ENCODE assay signal across 19 cellular contexts in genomic region chr2:144419218-144419617, GRCh38.
"Had no signal": no experiment of that assay in that cellular context is flagged by ENCODE, and none has a peak within 500 bp of the region (broad histone marks: within the 10 kb centered on the region; RNA-seq: fewer than 3 reads in every experiment).

No MANE protein-coding gene starts in this region.

- H3K27me3 ChIP-seq: MG63, SJCRH30 had no signal

- DNase-seq: Karpas-422, KG1, MG63, NCI-H1092, NCI-H1436 treated with DMSO at 0.1 percent for 48 hours, NCI-H1694, NCI-H187 treated with DMSO at 0.1 percent for 48 hours, NCI-H2029 treated with DMSO at 0.1 percent for 48 hours, NCI-H2171, NCI-H226, NCI-H446, NCI-H510A, NCI-H524 treated with DMSO at 0.1 percent for 48 hours, NCI-H69, NCI-H774, RPMI8226, SHP77 treated with DMSO at 0.1 percent for 48 hours, SJCRH30 had no signal

- H3K4me3 ChIP-seq: MG63, SJCRH30 had no signal

- H3K27ac ChIP-seq: SJCRH30 had no signal

- FAIRE-seq: RCC 7860 had no signal

- H3K4me1 ChIP-seq: SJCRH30 had no signal

- H3K9me3 ChIP-seq: MG63, SJCRH30 had no signal
